Comparison of ENCODE assay signal across 1 cellular context in the genomic region with DNA sequence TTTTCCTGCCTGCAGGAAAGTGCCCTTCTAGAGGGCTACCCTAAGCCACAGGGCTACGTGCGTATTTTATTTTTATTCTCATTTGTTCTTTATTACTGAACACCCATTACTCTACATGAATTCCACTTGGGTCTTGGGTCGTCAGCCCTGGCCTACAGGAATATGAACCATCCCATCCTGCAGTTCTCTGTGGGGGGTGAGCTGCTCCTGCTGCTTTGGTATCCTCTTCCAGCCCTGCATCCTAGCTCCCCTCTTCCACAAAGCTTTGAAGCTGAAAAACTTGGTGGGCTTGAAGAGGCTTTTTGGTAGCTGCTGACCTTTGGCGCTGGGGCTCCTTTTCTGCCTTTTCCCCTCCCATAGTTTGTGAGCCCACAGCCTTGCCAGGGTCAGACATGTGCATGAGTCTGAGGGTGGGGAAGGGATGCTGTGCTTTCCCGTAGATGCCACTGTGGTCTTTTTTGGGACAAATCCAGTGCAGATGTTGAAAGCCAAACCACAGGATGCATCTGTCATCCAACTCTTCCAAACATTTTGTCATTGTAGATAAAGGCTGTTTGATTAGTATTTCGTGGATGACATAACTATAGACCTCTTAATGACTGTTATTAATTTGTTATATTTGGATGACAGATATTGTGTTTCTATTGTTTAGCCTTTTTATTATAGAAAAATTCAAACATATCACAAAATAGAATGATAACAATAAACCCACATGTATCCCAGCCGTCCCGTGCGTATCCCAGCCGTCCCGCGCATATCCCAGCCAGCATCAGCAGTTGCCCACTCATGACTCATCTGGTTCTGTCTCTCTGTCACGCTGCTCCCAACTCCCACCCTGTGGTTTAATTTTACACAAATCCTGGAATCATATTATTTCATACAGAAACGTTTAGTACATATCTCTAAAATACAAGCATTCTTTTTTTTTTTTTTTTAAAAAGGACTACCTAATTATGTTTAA.
TF ChIP-seq lines count a peak whose summit lies in the region.

No MANE protein-coding gene starts in this region.

TF ChIP-seq in WTC11, 78 proteins besides CTCF, POLR2A, EP300 and RAD21 (continued from another document):
- TF ChIP-seq, protein P1, sequence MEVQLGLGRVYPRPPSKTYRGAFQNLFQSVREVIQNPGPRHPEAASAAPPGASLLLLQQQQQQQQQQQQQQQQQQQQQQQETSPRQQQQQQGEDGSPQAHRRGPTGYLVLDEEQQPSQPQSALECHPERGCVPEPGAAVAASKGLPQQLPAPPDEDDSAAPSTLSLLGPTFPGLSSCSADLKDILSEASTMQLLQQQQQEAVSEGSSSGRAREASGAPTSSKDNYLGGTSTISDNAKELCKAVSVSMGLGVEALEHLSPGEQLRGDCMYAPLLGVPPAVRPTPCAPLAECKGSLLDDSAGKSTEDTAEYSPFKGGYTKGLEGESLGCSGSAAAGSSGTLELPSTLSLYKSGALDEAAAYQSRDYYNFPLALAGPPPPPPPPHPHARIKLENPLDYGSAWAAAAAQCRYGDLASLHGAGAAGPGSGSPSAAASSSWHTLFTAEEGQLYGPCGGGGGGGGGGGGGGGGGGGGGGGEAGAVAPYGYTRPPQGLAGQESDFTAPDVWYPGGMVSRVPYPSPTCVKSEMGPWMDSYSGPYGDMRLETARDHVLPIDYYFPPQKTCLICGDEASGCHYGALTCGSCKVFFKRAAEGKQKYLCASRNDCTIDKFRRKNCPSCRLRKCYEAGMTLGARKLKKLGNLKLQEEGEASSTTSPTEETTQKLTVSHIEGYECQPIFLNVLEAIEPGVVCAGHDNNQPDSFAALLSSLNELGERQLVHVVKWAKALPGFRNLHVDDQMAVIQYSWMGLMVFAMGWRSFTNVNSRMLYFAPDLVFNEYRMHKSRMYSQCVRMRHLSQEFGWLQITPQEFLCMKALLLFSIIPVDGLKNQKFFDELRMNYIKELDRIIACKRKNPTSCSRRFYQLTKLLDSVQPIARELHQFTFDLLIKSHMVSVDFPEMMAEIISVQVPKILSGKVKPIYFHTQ (CRISPR knock-in tag; IDR thresholded peaks at IDR 0.05): no peak
- TF ChIP-seq, protein P2, sequence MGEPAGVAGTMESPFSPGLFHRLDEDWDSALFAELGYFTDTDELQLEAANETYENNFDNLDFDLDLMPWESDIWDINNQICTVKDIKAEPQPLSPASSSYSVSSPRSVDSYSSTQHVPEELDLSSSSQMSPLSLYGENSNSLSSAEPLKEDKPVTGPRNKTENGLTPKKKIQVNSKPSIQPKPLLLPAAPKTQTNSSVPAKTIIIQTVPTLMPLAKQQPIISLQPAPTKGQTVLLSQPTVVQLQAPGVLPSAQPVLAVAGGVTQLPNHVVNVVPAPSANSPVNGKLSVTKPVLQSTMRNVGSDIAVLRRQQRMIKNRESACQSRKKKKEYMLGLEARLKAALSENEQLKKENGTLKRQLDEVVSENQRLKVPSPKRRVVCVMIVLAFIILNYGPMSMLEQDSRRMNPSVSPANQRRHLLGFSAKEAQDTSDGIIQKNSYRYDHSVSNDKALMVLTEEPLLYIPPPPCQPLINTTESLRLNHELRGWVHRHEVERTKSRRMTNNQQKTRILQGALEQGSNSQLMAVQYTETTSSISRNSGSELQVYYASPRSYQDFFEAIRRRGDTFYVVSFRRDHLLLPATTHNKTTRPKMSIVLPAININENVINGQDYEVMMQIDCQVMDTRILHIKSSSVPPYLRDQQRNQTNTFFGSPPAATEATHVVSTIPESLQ (CRISPR knock-in tag; IDR thresholded peaks at IDR 0.05): no peak
- no peak for TF ChIP-seq MYBL2 (CRISPR knock-in tag; IDR thresholded peaks at IDR 0.05)
- no peak for TF ChIP-seq JUN (CRISPR knock-in tag; IDR thresholded peaks at IDR 0.05)
- TF ChIP-seq RORB (CRISPR knock-in tag; IDR thresholded peaks at IDR 0.05): no peak
- TF ChIP-seq, protein P3, sequence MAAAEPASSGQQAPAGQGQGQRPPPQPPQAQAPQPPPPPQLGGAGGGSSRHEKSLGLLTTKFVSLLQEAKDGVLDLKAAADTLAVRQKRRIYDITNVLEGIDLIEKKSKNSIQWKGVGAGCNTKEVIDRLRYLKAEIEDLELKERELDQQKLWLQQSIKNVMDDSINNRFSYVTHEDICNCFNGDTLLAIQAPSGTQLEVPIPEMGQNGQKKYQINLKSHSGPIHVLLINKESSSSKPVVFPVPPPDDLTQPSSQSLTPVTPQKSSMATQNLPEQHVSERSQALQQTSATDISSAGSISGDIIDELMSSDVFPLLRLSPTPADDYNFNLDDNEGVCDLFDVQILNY (CRISPR knock-in tag; IDR thresholded peaks at IDR 0.05): no peak
